ENCODE assay signal across 20 cellular contexts in the genomic region with DNA sequence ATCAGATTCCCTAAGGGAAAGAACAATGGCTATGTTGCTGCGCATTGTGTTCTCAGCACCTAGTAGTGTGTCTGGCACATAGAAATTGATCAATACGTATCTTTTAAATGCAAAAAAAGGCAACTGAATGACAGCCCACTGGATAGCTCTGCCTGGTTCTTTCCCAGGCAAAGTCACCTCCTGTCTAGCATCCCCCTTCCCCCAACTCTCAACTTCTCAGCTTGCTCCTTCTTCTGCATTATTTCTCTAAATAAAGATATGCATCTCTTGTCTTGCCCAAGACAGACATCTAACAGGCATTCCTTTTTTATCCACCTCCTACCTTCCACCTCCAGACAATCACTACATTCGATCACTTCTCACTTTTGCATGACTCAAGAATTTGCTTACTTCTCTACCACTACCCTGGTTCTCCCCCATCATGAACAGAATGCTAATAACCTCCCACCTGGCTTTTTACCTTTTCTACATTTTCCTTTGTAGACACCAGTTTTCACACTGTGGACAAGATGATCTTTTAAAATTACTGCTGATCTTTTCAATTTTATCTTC. TPM values are rescaled to one million over a fixed set of nuclear protein-coding genes. Genes with fewer than 3 reads are reported as not detected.
DNase-seq lines count a peak whose midpoint lies in the region; ATAC-seq and TF ChIP-seq lines count a peak whose summit lies in the region.
"Had no signal": no experiment of that assay in that cellular context is flagged by ENCODE, and none has a peak within 500 bp of the region (broad histone marks: within the 10 kb centered on the region; RNA-seq: fewer than 3 reads in every experiment).

No MANE protein-coding gene starts in this region.

- no peak for DNase-seq in Panc1 (ENCODE audit: low read depth, low spot score)
- DNase-seq in hepatocyte (ENCODE audit: low spot score): no peak
- DNase-seq in foreskin melanocyte: no peak
- DNase-seq in left ventricle myocardium inferior: no peak
- DNase-seq in smooth muscle cell (lab: John Stamatoyannopoulos, UW; ENCODE audit: unreplicated experiment): no peak
- DNase-seq: 8988T; C1 segment of cervical spinal cord; Calu3; CD4-positive, alpha-beta memory T cell; COR-L47; DMS53; DMS79 treated with DMSO at 0.1 percent for 48 hours; GF-D8; GOT3; HFFc6 had no signal

- H4K20me1 ChIP-seq in hepatocyte (ENCODE audit: insufficient read depth, poor library complexity, severe bottlenecking) (no peaks in the 10 kb centered on the region), neural cell (ENCODE audit: insufficient read depth) (no peaks in the 10 kb centered on the region), smooth muscle cell (ENCODE audit: low read depth) (no peaks in the 10 kb centered on the region)

- H3K27ac ChIP-seq in Panc1 (ENCODE audit: low read length): peak overlapping the region; percentile 51; the same call in 1 of the 2 replicates
- H3K27ac ChIP-seq in hepatocyte: peak overlapping the region; percentile 38
- H3K27ac ChIP-seq in neural cell (ENCODE audit: low read length): peak overlapping the region; percentile 10
- H3K27ac ChIP-seq in left ventricle myocardium inferior (replicated peaks): no peak overlapping the region
- H3K27ac ChIP-seq in smooth muscle cell (ENCODE audit: low read depth): no peak overlapping the region

- CTCF ChIA-PET in Panc1 (lab: Charles Lee): no interaction called here

- TF ChIP-seq CTCF in Panc1 (IDR thresholded peaks at IDR 0.05): no peak
- no peak for TF ChIP-seq CTCF in hepatocyte (IDR thresholded peaks at IDR 0.05; ENCODE audit: poor library complexity)
- no peak for TF ChIP-seq CTCF in neural cell (IDR thresholded peaks at IDR 0.05; ENCODE audit: poor library complexity, severe bottlenecking)
- TF ChIP-seq CTCF in left ventricle myocardium inferior (IDR thresholded peaks at IDR 0.05; ENCODE audit: borderline replicate concordance): no peak
- no peak for TF ChIP-seq CTCF in smooth muscle cell (IDR thresholded peaks at IDR 0.05; ENCODE audit: borderline replicate concordance, insufficient read depth, poor library complexity, severe bottlenecking)

- intact Hi-C loops in Panc1 (cut with micrococcal nuclease; ENCODE audit: unreplicated experiment): no loop called here
- intact Hi-C loops in left ventricle myocardium inferior (cut with micrococcal nuclease): no loop called here

- H3K9me2 ChIP-seq in hepatocyte (replicated peaks; ENCODE audit: insufficient read depth) (no peaks in the 10 kb centered on the region), neural cell (ENCODE audit: insufficient read depth, low read length) (no peaks in the 10 kb centered on the region)

- no peak for TF ChIP-seq EP300 in neural cell (conservative IDR thresholded peaks at IDR 0.05; ENCODE audit: poor library complexity, severe bottlenecking)

- in situ Hi-C loops in Panc1 (cut with HindIII; ENCODE audit: low pct_unique_long_range_greater_than_20kb, low sequenced_read_pairs): no loop called here

- no peaks in the 10 kb centered on the region for H3K9me3 ChIP-seq in Panc1 (ENCODE audit: control insufficient read depth, insufficient read depth, low read depth, low read length)
- H3K9me3 ChIP-seq in hepatocyte (ENCODE audit: low read depth): no peaks in the 10 kb centered on the region
- H3K9me3 ChIP-seq in neural cell (ENCODE audit: low read length): no peaks in the 10 kb centered on the region
- no peaks in the 10 kb centered on the region for H3K9me3 ChIP-seq in left ventricle myocardium inferior (replicated peaks)
- H3K9me3 ChIP-seq in smooth muscle cell (replicated peaks; ENCODE audit: low read depth): no peaks in the 10 kb centered on the region
- H3K9me3 ChIP-seq: HAP-1 had no signal

- no peak overlapping the region for H3K4me3 ChIP-seq in Panc1 (ENCODE audit: low read depth in 2 of 2, low read length in 2 of 2)
- no peak overlapping the region for H3K4me3 ChIP-seq in hepatocyte
- no peak overlapping the region for H3K4me3 ChIP-seq in neural cell (ENCODE audit: low read length)
- no peak overlapping the region for H3K4me3 ChIP-seq in left ventricle myocardium inferior
- H3K4me3 ChIP-seq in smooth muscle cell: no peak overlapping the region
- H3K4me3 ChIP-seq: HAP-1 had no signal

- POLR2A ChIA-PET in Panc1 (lab: Charles Lee): no interaction called here

- BruUV-seq in Panc1 (replicated peaks; lab: Mats Ljungman, UMichigan): no TSS peak

- WGBS in hepatocyte (ENCODE audit: low lambda C conversion rate, missing lambda C conversion rate): 76% methylated on average over 3 of the region's 3 CpGs
- WGBS in smooth muscle cell (ENCODE audit: low lambda C conversion rate): 63% methylated on average over 3 of the region's 3 CpGs

- H3K4me2 ChIP-seq in hepatocyte (no peak overlapping the region), neural cell (ENCODE audit: low read length) (no peak overlapping the region), smooth muscle cell (no peak overlapping the region)

- no peaks in the 10 kb centered on the region for H3K79me2 ChIP-seq in hepatocyte
- H3K79me2 ChIP-seq in neural cell (replicated peaks; ENCODE audit: insufficient read depth, low read length): no peaks in the 10 kb centered on the region
- no peaks in the 10 kb centered on the region for H3K79me2 ChIP-seq in smooth muscle cell (ENCODE audit: low read depth)

- H2AFZ ChIP-seq in hepatocyte: no peak overlapping the region
- H2AFZ ChIP-seq in neural cell (ENCODE audit: low read depth, low read length): no peak overlapping the region
- no peak overlapping the region for H2AFZ ChIP-seq in smooth muscle cell (ENCODE audit: low read depth)

- H3K36me3 ChIP-seq in Panc1 (ENCODE audit: control insufficient read depth, insufficient read depth, low read length) (no peaks in the 10 kb centered on the region), hepatocyte (replicated peaks; ENCODE audit: insufficient read depth, low read depth) (no peaks in the 10 kb centered on the region), neural cell (ENCODE audit: insufficient read depth, low read length) (no peaks in the 10 kb centered on the region), left ventricle myocardium inferior (no peaks in the 10 kb centered on the region), smooth muscle cell (ENCODE audit: low read depth) (no peaks in the 10 kb centered on the region)
- H3K36me3 ChIP-seq: HAP-1 had no signal

- no peaks in the 10 kb centered on the region for H3F3A ChIP-seq in neural cell (ENCODE audit: insufficient read depth, low read length, poor library complexity, severe bottlenecking)
- H3F3A ChIP-seq in smooth muscle cell (ENCODE audit: low read depth): no peaks in the 10 kb centered on the region

- no peak for ATAC-seq in Panc1

- no peak overlapping the region for H3K9ac ChIP-seq in neural cell (ENCODE audit: low read length)
- no peak overlapping the region for H3K9ac ChIP-seq in smooth muscle cell (ENCODE audit: low read depth)

- no peak for TF ChIP-seq RAD21 in neural cell (conservative IDR thresholded peaks at IDR 0.05)

- peaks cover 8% of the 10 kb centered on the region for H3K4me1 ChIP-seq in Panc1 (ENCODE audit: control insufficient read depth, insufficient read depth, low read length)
- no peaks in the 10 kb centered on the region for H3K4me1 ChIP-seq in hepatocyte (ENCODE audit: insufficient read depth)
- H3K4me1 ChIP-seq in left ventricle myocardium inferior: peaks cover 5% of the 10 kb centered on the region
- H3K4me1 ChIP-seq in smooth muscle cell (ENCODE audit: low read depth): peaks cover 2% of the 10 kb centered on the region
- H3K4me1 ChIP-seq: HAP-1 had no signal

- H3K27me3 ChIP-seq in Panc1 (ENCODE audit: control insufficient read depth, insufficient read depth, low read length): no peaks in the 10 kb centered on the region
- no peaks in the 10 kb centered on the region for H3K27me3 ChIP-seq in hepatocyte
- H3K27me3 ChIP-seq in neural cell (ENCODE audit: insufficient read depth, low read depth, low read length): no peaks in the 10 kb centered on the region
- peaks cover 24% of the 10 kb centered on the region for H3K27me3 ChIP-seq in left ventricle myocardium inferior (ENCODE audit: low read depth)
- no peaks in the 10 kb centered on the region for H3K27me3 ChIP-seq in smooth muscle cell (ENCODE audit: low read depth)

TF ChIP-seq in neural cell, 6 proteins besides CTCF, POLR2A, EP300 and RAD21 (continues in another document):
- TF ChIP-seq POLR2AphosphoS5 (IDR thresholded peaks at IDR 0.05): no peak
- TF ChIP-seq, protein P1, sequence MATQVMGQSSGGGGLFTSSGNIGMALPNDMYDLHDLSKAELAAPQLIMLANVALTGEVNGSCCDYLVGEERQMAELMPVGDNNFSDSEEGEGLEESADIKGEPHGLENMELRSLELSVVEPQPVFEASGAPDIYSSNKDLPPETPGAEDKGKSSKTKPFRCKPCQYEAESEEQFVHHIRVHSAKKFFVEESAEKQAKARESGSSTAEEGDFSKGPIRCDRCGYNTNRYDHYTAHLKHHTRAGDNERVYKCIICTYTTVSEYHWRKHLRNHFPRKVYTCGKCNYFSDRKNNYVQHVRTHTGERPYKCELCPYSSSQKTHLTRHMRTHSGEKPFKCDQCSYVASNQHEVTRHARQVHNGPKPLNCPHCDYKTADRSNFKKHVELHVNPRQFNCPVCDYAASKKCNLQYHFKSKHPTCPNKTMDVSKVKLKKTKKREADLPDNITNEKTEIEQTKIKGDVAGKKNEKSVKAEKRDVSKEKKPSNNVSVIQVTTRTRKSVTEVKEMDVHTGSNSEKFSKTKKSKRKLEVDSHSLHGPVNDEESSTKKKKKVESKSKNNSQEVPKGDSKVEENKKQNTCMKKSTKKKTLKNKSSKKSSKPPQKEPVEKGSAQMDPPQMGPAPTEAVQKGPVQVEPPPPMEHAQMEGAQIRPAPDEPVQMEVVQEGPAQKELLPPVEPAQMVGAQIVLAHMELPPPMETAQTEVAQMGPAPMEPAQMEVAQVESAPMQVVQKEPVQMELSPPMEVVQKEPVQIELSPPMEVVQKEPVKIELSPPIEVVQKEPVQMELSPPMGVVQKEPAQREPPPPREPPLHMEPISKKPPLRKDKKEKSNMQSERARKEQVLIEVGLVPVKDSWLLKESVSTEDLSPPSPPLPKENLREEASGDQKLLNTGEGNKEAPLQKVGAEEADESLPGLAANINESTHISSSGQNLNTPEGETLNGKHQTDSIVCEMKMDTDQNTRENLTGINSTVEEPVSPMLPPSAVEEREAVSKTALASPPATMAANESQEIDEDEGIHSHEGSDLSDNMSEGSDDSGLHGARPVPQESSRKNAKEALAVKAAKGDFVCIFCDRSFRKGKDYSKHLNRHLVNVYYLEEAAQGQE (IDR thresholded peaks at IDR 0.05; ENCODE audit: borderline replicate concordance): no peak
- no peak for TF ChIP-seq MXI1 (conservative IDR thresholded peaks at IDR 0.05; ENCODE audit: poor library complexity, severe bottlenecking)
- TF ChIP-seq EZH2 (IDR thresholded peaks at IDR 0.05; ENCODE audit: borderline replicate concordance, insufficient read depth, low read length, poor library complexity, severe bottlenecking): no peak
- TF ChIP-seq SMC3 (conservative IDR thresholded peaks at IDR 0.05; ENCODE audit: poor library complexity): no peak

RNA-seq across cellular contexts. Expression of a gene that starts 26.5 kb away (rescaled TPM):
- not detected for total RNA-seq in Panc1 (2021; ENCODE audit: unreplicated experiment)
- not detected for polyA plus RNA-seq in Panc1 (2012; ENCODE audit: insufficient read length)
- 0.63 and 0.88 TPM in 2 replicates for total RNA-seq in hepatocyte
- polyA plus RNA-seq in hepatocyte: 0.60 TPM in 1 of 2 replicates, not detected in the other
- polyA plus RNA-seq in neural cell: not detected in 2 replicates
- polyA minus RNA-seq in neural cell: not detected in 2 replicates
- total RNA-seq in left ventricle myocardium inferior: not detected
- 1.1 and 1.4 TPM in 2 replicates for total RNA-seq in smooth muscle cell
- polyA plus RNA-seq in smooth muscle cell: not detected in 2 replicates
- total RNA-seq: A673; CD4-positive, alpha-beta memory T cell; G401; HFFc6 had no signal
- polyA plus RNA-seq: BJ; CD4-positive, alpha-beta memory T cell had no signal

Comparison
In these comparisons a context has a peak if more than half of its experiments do, and no peak if none do; other contexts are left out.
1. H3K27ac ChIP-seq: peak in Panc1 (single experiment), hepatocyte (single experiment) and neural cell (single experiment); none in left ventricle myocardium inferior (single experiment) and smooth muscle cell (single experiment).